Comparison of ENCODE assay signal across 8 cellular contexts in the genomic region with DNA sequence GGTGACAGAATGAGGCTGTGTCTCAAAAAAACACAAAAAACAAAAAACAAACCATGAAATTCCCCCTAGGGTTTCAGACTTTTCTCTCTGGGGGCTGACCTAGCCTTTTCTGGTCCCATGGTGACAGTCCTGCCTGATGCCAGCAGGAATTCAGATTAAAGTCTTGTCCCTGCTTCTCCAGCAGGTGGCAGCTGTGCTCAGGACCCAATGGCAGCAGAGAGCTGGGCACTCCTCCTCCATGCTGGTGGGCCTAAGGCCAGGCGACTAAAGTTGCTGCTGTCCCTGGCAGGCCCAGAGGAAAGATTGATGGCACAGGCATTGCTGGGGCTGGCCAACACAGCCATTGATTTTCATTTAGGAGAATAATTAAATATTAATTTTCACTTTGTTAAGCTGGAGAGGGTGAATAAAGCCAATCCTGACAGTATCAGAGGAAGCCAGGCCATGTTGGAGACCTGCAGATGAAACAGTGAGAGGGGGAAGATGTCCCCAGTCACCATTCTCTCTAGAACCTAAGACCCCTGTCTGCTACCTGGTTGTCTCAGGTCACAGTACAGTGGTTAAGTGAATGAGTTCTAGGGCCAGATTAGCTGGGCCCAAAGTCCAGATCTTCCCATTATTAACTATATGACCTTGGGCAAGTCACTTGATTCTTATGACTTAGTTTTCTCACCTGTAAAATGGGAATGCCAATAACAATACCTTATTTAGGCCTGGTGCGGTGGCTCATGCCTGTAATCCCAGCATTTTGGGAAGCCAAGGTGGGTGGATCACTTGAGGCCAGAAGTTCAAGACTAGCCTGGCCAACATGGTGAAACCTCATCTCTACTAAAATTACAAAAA. TPM values are rescaled to one million over a fixed set of nuclear protein-coding genes. Genes with fewer than 3 reads are reported as not detected.
DNase-seq lines count a peak whose midpoint lies in the region; ATAC-seq, FAIRE-seq and TF ChIP-seq lines count a peak whose summit lies in the region.

No MANE protein-coding gene starts in this region.

- H3K27me3 ChIP-seq in CD8-positive, alpha-beta memory T cell (ENCODE audit: insufficient read depth, low read length, poor library complexity, severe bottlenecking) = no peaks in the 10 kb centered on the region
- H3K27me3 ChIP-seq in GM12878 (replicated peaks in 1 of 2; ENCODE audit: control insufficient read depth in 2 of 2, insufficient read depth in 2 of 2, low read length in 1 of 2) = no peaks in the 10 kb centered on the region
- H3K27me3 ChIP-seq in iPS DF 6.9 (ENCODE audit: control insufficient read depth, insufficient read depth, low read length) = peaks cover 2% of the 10 kb centered on the region; the same call in 1 of the 2 replicates

- H3K4me2 ChIP-seq in GM12878 (ENCODE audit: control insufficient read depth, insufficient read depth) = no peak overlapping the region

- ATAC-seq in GM21723 (IDR thresholded peaks at IDR 0.05; ENCODE audit: unreplicated experiment) (peak; percentile 62), GM12878 (peak; percentile 100), HG02970 (IDR thresholded peaks at IDR 0.05; ENCODE audit: low FRiP score, unreplicated experiment) (no peak)

- no peak overlapping the region for H3K27ac ChIP-seq in CD8-positive, alpha-beta memory T cell (ENCODE audit: low read depth, low read length)
- H3K27ac ChIP-seq in GM12878 (ENCODE audit: control insufficient read depth, insufficient read depth) = no peak overlapping the region
- H3K27ac ChIP-seq in iPS DF 6.9 (ENCODE audit: low read length) = no peak overlapping the region

- no peaks in the 10 kb centered on the region for H3K4me1 Mint-ChIP-seq in CD8-positive, alpha-beta memory T cell

- H3K79me2 ChIP-seq in GM12878 (ENCODE audit: control insufficient read depth, insufficient read depth, low read length) = no peaks in the 10 kb centered on the region

- H3K9me3 ChIP-seq in CD8-positive, alpha-beta memory T cell (ENCODE audit: low read length) = no peaks in the 10 kb centered on the region
- H3K9me3 ChIP-seq in GM12878 (replicated peaks; ENCODE audit: control insufficient read depth, insufficient read depth, low read length) (no peaks in the 10 kb centered on the region), iPS DF 6.9 (ENCODE audit: control insufficient read depth, insufficient read depth, low read length) (no peaks in the 10 kb centered on the region)

- peaks cover 0 to 3% (median 0%) of the 10 kb centered on the region in 3 donors for H3K36me3 Mint-ChIP-seq in CD8-positive, alpha-beta memory T cell

- TF ChIP-seq CTCF in GM12878 (IDR thresholded peaks at IDR 0.05 in 2 of 3, conservative IDR thresholded peaks at IDR 0.05 in 1 of 3; ENCODE audit: control insufficient read depth in 2 of 3, extremely low read depth in 1 of 3, insufficient read depth in 1 of 3, low read depth in 3 of 3, low read length in 3 of 3) = peak; percentile 81 to 89 (median 84)

- H3K9me3 Mint-ChIP-seq in CD8-positive, alpha-beta memory T cell = no peaks in the 10 kb centered on the region

- RAD21 ChIA-PET in GM12878 (lab: Charles Lee; ENCODE audit: unreplicated experiment) = interaction anchor here (0.7 to 2.0 kb wide), 10 partner anchors 11 to 358 kb away, joined by 3 to 8 read pairs (median 4); a partner anchor contains a TSS

- no peak overlapping the region for H2AFZ ChIP-seq in GM12878 (ENCODE audit: control insufficient read depth, low read depth, low read length)

- intact Hi-C loops in GM12878 (cut with micrococcal nuclease; ENCODE audit: unreplicated experiment) = loop anchor here (5.0 kb wide), 1 partner anchor 219 kb away; no protein-coding TSS in a partner anchor

- POLR2A ChIA-PET in CD8-positive, alpha-beta memory T cell (lab: Charles Lee) = interaction anchor here (0.8 kb wide), 1 partner anchor 64 kb away, joined by 3 read pairs; no protein-coding TSS in a partner anchor
- POLR2A ChIA-PET in GM12878 (lab: Charles Lee) = no interaction called here

- BruUV-seq in GM12878 (replicated peaks; lab: Mats Ljungman, UMichigan) = no TSS peak

- peak overlapping the region in 1 of 8 donors; percentile 36 for H3K27ac Mint-ChIP-seq in CD8-positive, alpha-beta memory T cell

- in situ Hi-C loops in GM12878 (cut with MboI) = loop anchor here (5.0 kb wide), 1 partner anchor 359 kb away; no protein-coding TSS in a partner anchor

- H4K20me1 ChIP-seq in GM12878 (ENCODE audit: control insufficient read depth, insufficient read depth) = no peaks in the 10 kb centered on the region

- no peaks in the 10 kb centered on the region for H3K36me3 ChIP-seq in CD8-positive, alpha-beta memory T cell (ENCODE audit: insufficient read depth, low read length)
- H3K36me3 ChIP-seq in GM12878 (ENCODE audit: control insufficient read depth in 2 of 2, insufficient read depth in 2 of 2, low read length in 1 of 2) (no peaks in the 10 kb centered on the region), iPS DF 6.9 (ENCODE audit: control insufficient read depth, insufficient read depth, low read length) (no peaks in the 10 kb centered on the region)

- no peak overlapping the region for H3K4me3 ChIP-seq in CD8-positive, alpha-beta memory T cell (ENCODE audit: low read length)
- H3K4me3 ChIP-seq in GM12878 (no peak overlapping the region), iPS DF 6.9 (ENCODE audit: low read length) (no peak overlapping the region)

- no peak for TF ChIP-seq EP300 in GM12878 (IDR thresholded peaks at IDR 0.05; ENCODE audit: borderline replicate concordance in 1 of 2, control insufficient read depth in 1 of 2, low read depth in 2 of 2, low read length in 2 of 2)

- SMC1A ChIA-PET in GM12878 (lab: Charles Lee; ENCODE audit: uncharacterized antibody, unreplicated experiment) = interaction anchor here (1.0 to 3.7 kb wide), 13 partner anchors 11 to 287 kb away, joined by 3 to 15 read pairs (median 4); no protein-coding TSS in a partner anchor

- peak; percentile 95 for FAIRE-seq in GM12878 (lab: Jason Lieb, UNC)

- DNase-seq in CD8-positive, alpha-beta memory T cell = peak; percentile 33 to 73 (median 45)
- DNase-seq in NCI-H187 treated with DMSO at 0.1 percent for 48 hours (lab: John Stamatoyannopoulos, UW) (peak; percentile 24), T-helper 9 cell (peak; percentile 41), GM12878 (ENCODE audit: low read depth, low spot score) (no peak), iPS DF 6.9 (ENCODE audit: low read depth, low spot score) (peak; percentile 55)
- peak; percentile 72 for DNase-seq in stimulated activated CD4-positive, alpha-beta T cell treated with anti-CD3 and anti-CD28 coated beads, Interleukin-15, amount 100 ng/mL, for 24 hours

- no peak overlapping the region for H3K9ac ChIP-seq in GM12878 (ENCODE audit: control insufficient read depth, insufficient read depth, low read length)

- peaks cover 0 to 3% of the 10 kb centered on the region in 2 donors for H3K27me3 Mint-ChIP-seq in CD8-positive, alpha-beta memory T cell

- H3K4me3 Mint-ChIP-seq in CD8-positive, alpha-beta memory T cell = no peak overlapping the region

- CTCF ChIA-PET in CD8-positive, alpha-beta memory T cell (lab: Charles Lee) = interaction anchor here (0.7 to 1.9 kb wide), 14 partner anchors 10 to 358 kb away, joined by 3 to 15 read pairs (median 3); a partner anchor contains a TSS
- CTCF ChIA-PET in GM12878 (lab: Yijun Ruan, JAX) = interaction anchor here (0.6 to 3.3 kb wide), 37 partner anchors 8 to 974 kb away, joined by 3 to 39 read pairs (median 4); a partner anchor contains a TSS

- no peak for TF ChIP-seq POLR2A in GM12878 (IDR thresholded peaks at IDR 0.05; ENCODE audit: low read depth, low read length)

- WGBS in GM12878 (ENCODE audit: insufficient coverage, insufficient replicate concordance, low lambda C conversion rate, missing lambda C conversion rate) = 48% methylated on average over 2 of the region's 2 CpGs
- WGBS in iPS DF 6.9 (ENCODE audit: insufficient coverage, insufficient read length) = no CpG with 5 or more reads among the region's 2 CpGs

- TF ChIP-seq RAD21 in GM12878 (IDR thresholded peaks at IDR 0.05; ENCODE audit: insufficient read depth, low read depth, low read length) = peak; percentile 85

- no peaks in the 10 kb centered on the region for H3K4me1 ChIP-seq in CD8-positive, alpha-beta memory T cell (ENCODE audit: insufficient read depth, low read length)
- H3K4me1 ChIP-seq in GM12878 (ENCODE audit: control insufficient read depth, insufficient read depth, low read length) (no peaks in the 10 kb centered on the region), iPS DF 6.9 (ENCODE audit: control insufficient read depth, insufficient read depth, low read length) (no peaks in the 10 kb centered on the region)

RNA-seq across cellular contexts. Expression of a gene that starts 7.1 kb away (rescaled TPM):
- under 1 TPM; 0.53 to 0.68 TPM for total RNA-seq in CD8-positive, alpha-beta memory T cell
- polyA plus RNA-seq in CD8-positive, alpha-beta memory T cell = not detected
- 1.2 and 2.0 TPM in 2 replicates for total RNA-seq in GM12878 (2013; cell fraction: nucleolus; rRNA removed)
- total RNA-seq in GM12878 (2014; rRNA removed) = 0.23 and 0.44 TPM in 2 replicates
- total RNA-seq in GM12878 (2014; rRNA removed; fragmentation: Illumina TruSeq; extraction: Trizol) = 0.31 and 0.32 TPM in 2 replicates
- 0.24 TPM in 1 of 2 replicates, not detected in the other for total RNA-seq in GM12878 (2021)
- polyA plus RNA-seq in GM12878 (2011; ENCODE audit: low read depth) = 0.31 TPM
- polyA plus RNA-seq in GM12878 (2011; rRNA removed) = 0.39 and 0.54 TPM in 2 replicates
- polyA plus RNA-seq in GM12878 (2011; cell fraction: cytosol; rRNA removed) = 0.32 and 0.36 TPM in 2 replicates
- 4.4 and 4.5 TPM in 2 replicates for polyA plus RNA-seq in GM12878 (2011; cell fraction: nucleus; rRNA removed)
- polyA plus RNA-seq in GM12878 (2012) = 0.26 and 0.62 TPM in 2 replicates
- 0.25 and 0.46 TPM in 2 replicates for polyA plus RNA-seq in GM12878 (2014; fragmentation: Illumina TruSeq; extraction: Trizol)
- polyA plus RNA-seq in GM12878 (2014; fragmentation: Nextera tagmentation; extraction: Ambion mirVana) = under 1 TPM; 0.18 to 0.20 TPM
- polyA plus RNA-seq in GM12878 (2014; rRNA removed) = 0.27 and 0.33 TPM in 2 replicates
- under 1 TPM; 0.06 to 0.17 TPM for polyA plus RNA-seq in GM12878 (2016; fragmentation: Nextera tagmentation; extraction: Ambion mirVana)
- 0.10 and 0.15 TPM in 2 replicates for polyA minus RNA-seq in GM12878 (2011; rRNA and poly(A)+ RNA removed)
- not detected in 2 replicates for polyA minus RNA-seq in GM12878 (2011; cell fraction: cytosol; rRNA and poly(A)+ RNA removed)
- 0.24 and 0.29 TPM in 2 replicates for polyA minus RNA-seq in GM12878 (2011; cell fraction: nucleus; rRNA and poly(A)+ RNA removed)

RNA-seq across cellular contexts. Expression of a gene that starts 40.5 kb away (rescaled TPM):
- total RNA-seq in CD8-positive, alpha-beta memory T cell = 10 to 100 TPM; 59.4 to 63.9 TPM
- polyA plus RNA-seq in CD8-positive, alpha-beta memory T cell = 30.0 TPM
- 104 and 119 TPM in 2 replicates for total RNA-seq in GM12878 (2013; cell fraction: nucleolus; rRNA removed)
- total RNA-seq in GM12878 (2014; rRNA removed) = 26.3 and 31.2 TPM in 2 replicates
- total RNA-seq in GM12878 (2014; rRNA removed; fragmentation: Illumina TruSeq; extraction: Trizol) = 21.5 and 25.0 TPM in 2 replicates
- total RNA-seq in GM12878 (2021) = 38.3 and 40.0 TPM in 2 replicates
- polyA plus RNA-seq in GM12878 (2011; ENCODE audit: low read depth) = 37.6 TPM
- 60.7 and 73.5 TPM in 2 replicates for polyA plus RNA-seq in GM12878 (2011; rRNA removed)
- 49.1 and 49.8 TPM in 2 replicates for polyA plus RNA-seq in GM12878 (2011; cell fraction: cytosol; rRNA removed)
- polyA plus RNA-seq in GM12878 (2011; cell fraction: nucleus; rRNA removed) = 245 and 317 TPM in 2 replicates
- polyA plus RNA-seq in GM12878 (2012) = 44.8 and 49.9 TPM in 2 replicates
- 41.4 and 47.2 TPM in 2 replicates for polyA plus RNA-seq in GM12878 (2014; fragmentation: Illumina TruSeq; extraction: Trizol)
- 10 to 100 TPM; 14.3 to 23.7 TPM for polyA plus RNA-seq in GM12878 (2014; fragmentation: Nextera tagmentation; extraction: Ambion mirVana)
- 43.9 and 51.8 TPM in 2 replicates for polyA plus RNA-seq in GM12878 (2014; rRNA removed)
- 10 to 100 TPM; 15.5 to 27.6 TPM for polyA plus RNA-seq in GM12878 (2016; fragmentation: Nextera tagmentation; extraction: Ambion mirVana)
- polyA minus RNA-seq in GM12878 (2011; rRNA and poly(A)+ RNA removed) = 39.3 and 65.1 TPM in 2 replicates
- polyA minus RNA-seq in GM12878 (2011; cell fraction: cytosol; rRNA and poly(A)+ RNA removed) = 9.0 and 13.4 TPM in 2 replicates
- polyA minus RNA-seq in GM12878 (2011; cell fraction: nucleus; rRNA and poly(A)+ RNA removed) = 45.9 and 59.0 TPM in 2 replicates
